Comparison of ENCODE assay signal across 9 cellular contexts in the genomic region with DNA sequence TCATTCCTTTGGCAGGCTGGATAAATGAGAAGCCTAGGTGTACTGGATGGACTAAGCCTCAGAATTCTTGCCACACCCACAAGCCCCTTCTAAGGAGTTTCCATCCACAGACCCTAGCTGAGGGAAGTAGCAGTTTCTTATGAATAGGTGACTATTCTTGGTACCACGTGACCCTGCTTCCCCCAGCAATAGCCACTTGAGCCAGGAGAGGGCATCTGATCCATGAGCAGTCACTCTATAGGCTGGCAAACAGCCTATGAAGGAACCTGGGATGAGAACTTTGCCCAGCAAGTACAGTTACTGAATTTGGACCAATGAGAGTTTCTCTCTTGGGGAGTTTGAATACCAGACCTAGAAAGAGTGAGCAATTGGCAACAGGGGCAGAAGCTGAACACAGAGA.
DNase-seq lines count a peak whose midpoint lies in the region; ATAC-seq and TF ChIP-seq lines count a peak whose summit lies in the region.
"Had no signal": no experiment of that assay in that cellular context is flagged by ENCODE, and none has a peak within 500 bp of the region (broad histone marks: within the 10 kb centered on the region; RNA-seq: fewer than 3 reads in every experiment).

No MANE protein-coding gene starts in this region.

- TF ChIP-seq CTCF in DOHH2 (IDR thresholded peaks at IDR 0.05; ENCODE audit: low read depth, low read length, poor library complexity, severe bottlenecking) (peak; percentile 28), RWPE1 (conservative IDR thresholded peaks at IDR 0.05; ENCODE audit: low read depth) (no peak), dorsolateral prefrontal cortex (IDR thresholded peaks at IDR 0.05 in 54 of 56, conservative IDR thresholded peaks at IDR 0.05 in 2 of 56; ENCODE audit: low read depth in 1 of 56, partially characterized antibody in 56 of 56) (peak in 5 of 56 donors; percentile 6 to 18 (median 10))

- H4K20me1 ChIP-seq in DOHH2 (ENCODE audit: control insufficient read depth, insufficient read depth, low read depth, low read length): no peaks in the 10 kb centered on the region

- H3K36me3 ChIP-seq in DOHH2 (ENCODE audit: control insufficient read depth, low read length): no peaks in the 10 kb centered on the region

- DNase-seq in RWPE1 (ENCODE audit: low spot score) (peak; percentile 41), iris pigment epithelial cell (ENCODE audit: low read depth) (peak; percentile 30), dorsolateral prefrontal cortex (no peak), superior temporal gyrus (ENCODE audit: extremely low spot score) (no peak)

- no peaks in the 10 kb centered on the region for H3K9me3 ChIP-seq in DOHH2 (ENCODE audit: control insufficient read depth, insufficient read depth, low read length)

- no peaks in the 10 kb centered on the region for H3K9me2 ChIP-seq in DOHH2 (replicated peaks; ENCODE audit: control insufficient read depth, low read length)

- H3K79me2 ChIP-seq in DOHH2 (ENCODE audit: control insufficient read depth, low read length): no peaks in the 10 kb centered on the region

- CTCF ChIA-PET in RWPE1 (lab: Yijun Ruan, JAX): interaction anchor here (0.6 kb wide), 1 partner anchor 367 kb away, joined by 3 read pairs; no protein-coding TSS in a partner anchor

- H3K4me3 ChIP-seq in DOHH2 (ENCODE audit: low read length): no peak overlapping the region
- H3K4me3 ChIP-seq in dorsolateral prefrontal cortex: no peak overlapping the region
- H3K4me3 ChIP-seq: lung had no signal

- H3K27me3 ChIP-seq in DOHH2 (ENCODE audit: control insufficient read depth, low read length): no peaks in the 10 kb centered on the region
- peaks cover 0 to 93% (median 55%) of the 10 kb centered on the region in 45 donors for H3K27me3 ChIP-seq in dorsolateral prefrontal cortex

- H3K27ac ChIP-seq in DOHH2 (ENCODE audit: low read depth, low read length) (no peak overlapping the region), RWPE1 (no peak overlapping the region), dorsolateral prefrontal cortex (no peak overlapping the region)

- ATAC-seq in GM19397 (IDR thresholded peaks at IDR 0.05; ENCODE audit: unreplicated experiment) (peak; percentile 75), HG03432 (IDR thresholded peaks at IDR 0.05; ENCODE audit: unreplicated experiment) (peak; percentile 82), HG02840 (IDR thresholded peaks at IDR 0.05; ENCODE audit: low FRiP score, unreplicated experiment) (no peak)

- POLR2A ChIA-PET in RWPE1 (lab: Yijun Ruan, JAX; ENCODE audit: low non-redundant PET): no interaction called here

- no peak overlapping the region for H3K4me2 ChIP-seq in DOHH2 (ENCODE audit: low read length)

- intact Hi-C loops in dorsolateral prefrontal cortex (cut with DNase I): no loop called here

- H3F3A ChIP-seq in DOHH2 (ENCODE audit: control insufficient read depth, insufficient read depth): no peaks in the 10 kb centered on the region

- no peaks in the 10 kb centered on the region for H3K4me1 ChIP-seq in DOHH2 (ENCODE audit: control insufficient read depth, low read length)

Comparison
In these comparisons a context has a peak if more than half of its experiments do, and no peak if none do; other contexts are left out.
1. DNase-seq: peak in RWPE1 (single experiment) and iris pigment epithelial cell (single experiment); none in dorsolateral prefrontal cortex (0 of 10) and superior temporal gyrus (single experiment).